ENCODE assay signal across 8 cellular contexts in the genomic region with DNA sequence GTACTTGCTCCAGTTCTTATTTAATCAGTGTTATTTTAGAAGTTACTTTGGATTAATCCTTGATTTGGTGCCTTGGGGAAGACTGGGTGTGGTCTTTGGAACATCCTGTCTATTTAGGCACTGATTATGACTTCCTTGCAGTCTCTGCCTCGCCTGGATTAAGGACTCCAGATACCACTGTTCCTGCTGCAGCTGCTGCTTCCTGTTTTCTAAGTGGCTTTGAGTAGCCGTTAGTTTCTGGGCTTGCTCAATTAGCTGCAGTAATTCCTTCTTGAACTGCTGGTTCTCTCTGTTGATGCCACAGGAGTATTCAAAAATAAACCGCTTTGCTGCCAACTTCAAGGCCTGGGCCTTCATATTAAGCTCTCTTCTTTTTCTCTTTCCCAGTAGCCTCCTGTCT. TPM values are rescaled to one million over a fixed set of nuclear protein-coding genes. Genes with fewer than 3 reads are reported as not detected.
DNase-seq lines count a peak whose midpoint lies in the region; ATAC-seq, FAIRE-seq and TF ChIP-seq lines count a peak whose summit lies in the region.
"Not testable (repeated sequence)": the region's sequence is repeated elsewhere in the genome, so short reads cannot be mapped to it uniquely, and the experiment has no call there.

No MANE protein-coding gene starts in this region.

- CTCF ChIA-PET in CD8-positive, alpha-beta T cell (lab: Charles Lee) = interaction anchor here (0.8 kb wide), 1 partner anchor 11 kb away, joined by 4 read pairs; no protein-coding TSS in a partner anchor

- H3K4me1 Mint-ChIP-seq in CD8-positive, alpha-beta T cell (ENCODE audit: low read depth) = peaks cover 19% of the 10 kb centered on the region

- not testable (repeated sequence) for H3K9me2 ChIP-seq in OCI-LY1 (ENCODE audit: low read depth, low read length)

- TF ChIP-seq POLR2A in gastroesophageal sphincter (IDR thresholded peaks at IDR 0.05); spleen (IDR thresholded peaks at IDR 0.05): not testable (repeated sequence)

- H3K36me3 Mint-ChIP-seq in CD8-positive, alpha-beta T cell = peaks cover 42% of the 10 kb centered on the region

- not testable (repeated sequence) for H2AFZ ChIP-seq in OCI-LY1 (ENCODE audit: low read length)

- H3K4me2 ChIP-seq in OCI-LY1 (ENCODE audit: low read length) = not testable (repeated sequence)

- not testable (repeated sequence) for H3K36me3 ChIP-seq in CD8-positive, alpha-beta T cell (ENCODE audit: insufficient read depth, low read length); bronchial epithelial cell (ENCODE audit: control insufficient read depth, insufficient read depth, low read length)
- H3K36me3 ChIP-seq in OCI-LY1 (ENCODE audit: insufficient read depth, low read length) (peaks cover 37% of the 10 kb centered on the region; the same call in 1 of the 2 replicates), gastroesophageal sphincter (peaks cover 2 to 46% of the 10 kb centered on the region in 2 donors), lower lobe of right lung (peaks cover 43% of the 10 kb centered on the region), spleen (peaks cover 0 to 50% (median 39%) of the 10 kb centered on the region in 6 donors)

- not testable (repeated sequence) for H3K9ac ChIP-seq in OCI-LY1 (ENCODE audit: low read length)

- in situ Hi-C loops in KBM-7 (cut with MboI; ENCODE audit: low pct_unique_long_range_greater_than_20kb, low sequenced_read_pairs) = not testable (repeated sequence)

- intact Hi-C loops in CD8-positive, alpha-beta T cell (cut with DNase I, micrococcal nuclease) = loop anchor here (5.0 to 10.0 kb wide), 3 partner anchors 145 to 552 kb away; partner anchors contain the start of genes EMILIN1 (in 2 of the 2), OST4 (in 2 of the 2), MRPL33 (in 1 of the 2) and NRBP1 (in 1 of the 2)
- intact Hi-C loops in lower lobe of right lung (cut with DNase I); spleen (cut with DNase I; ENCODE audit: low total_unique reads): not testable (repeated sequence)

- H4K20me1 ChIP-seq in OCI-LY1 (ENCODE audit: insufficient read depth, low read length) = not testable (repeated sequence)

- peak overlapping the region; percentile 33 for H3K4me3 Mint-ChIP-seq in CD8-positive, alpha-beta T cell

- POLR2A ChIA-PET in CD8-positive, alpha-beta T cell (lab: Charles Lee) = not testable (repeated sequence)

- TF ChIP-seq CTCF in CD8-positive, alpha-beta T cell (IDR thresholded peaks at IDR 0.05); OCI-LY1 (IDR thresholded peaks at IDR 0.05; ENCODE audit: low read length); bronchial epithelial cell (IDR thresholded peaks at IDR 0.05; ENCODE audit: insufficient read depth, low read length, severe bottlenecking); gastroesophageal sphincter (IDR thresholded peaks at IDR 0.05); lower lobe of right lung (IDR thresholded peaks at IDR 0.05); spleen (IDR thresholded peaks at IDR 0.05 in 8 of 11, conservative IDR thresholded peaks at IDR 0.05 in 3 of 11): not testable (repeated sequence)

- H3F3A ChIP-seq in OCI-LY1 (ENCODE audit: insufficient read depth, low read length) = not testable (repeated sequence)

- H3K27me3 ChIP-seq in CD8-positive, alpha-beta T cell (ENCODE audit: insufficient read depth, low read length); OCI-LY1 (ENCODE audit: insufficient read depth, low read length); bronchial epithelial cell (ENCODE audit: control insufficient read depth, insufficient read depth, low read length); gastroesophageal sphincter; lower lobe of right lung (ENCODE audit: low read depth); spleen (replicated peaks in 1 of 7): not testable (repeated sequence)

- FAIRE-seq in bronchial epithelial cell (lab: Jason Lieb, UNC) = not testable (repeated sequence)

- H3K27ac Mint-ChIP-seq in CD8-positive, alpha-beta T cell = peak overlapping the region; percentile 38

- not testable (repeated sequence) for H3K79me2 ChIP-seq in OCI-LY1 (ENCODE audit: insufficient read depth, low read length)

- H3K9me3 Mint-ChIP-seq in CD8-positive, alpha-beta T cell = not testable (repeated sequence)

- WGBS in gastroesophageal sphincter (ENCODE audit: low coverage in 1 of 2), 2 donors = 60 to 66% methylated on average over 3 of the region's 3 CpGs
- 22 to 34% (median 26%) methylated on average over 3 of the region's 3 CpGs for WGBS in spleen, 5 donors

- not testable (repeated sequence) for ATAC-seq in CD8-positive, alpha-beta T cell; gastroesophageal sphincter; lower lobe of right lung

- H3K4me3 ChIP-seq in CD8-positive, alpha-beta T cell (ENCODE audit: low read depth, low read length); OCI-LY1 (ENCODE audit: low read depth, low read length, poor library complexity, severe bottlenecking); bronchial epithelial cell (ENCODE audit: low read depth, low read length); gastroesophageal sphincter; lower lobe of right lung; spleen: not testable (repeated sequence)

- TF ChIP-seq EP300 in gastroesophageal sphincter (IDR thresholded peaks at IDR 0.05) = not testable (repeated sequence)

- peaks cover 18% of the 10 kb centered on the region for H3K4me1 ChIP-seq in CD8-positive, alpha-beta T cell (ENCODE audit: insufficient read depth, low read length)
- peaks cover 27% of the 10 kb centered on the region for H3K4me1 ChIP-seq in OCI-LY1 (ENCODE audit: insufficient read depth, low read length, severe bottlenecking)
- H3K4me1 ChIP-seq in gastroesophageal sphincter = peaks cover 0 to 26% (median 14%) of the 10 kb centered on the region in 3 donors
- H3K4me1 ChIP-seq in lower lobe of right lung = peaks cover 34% of the 10 kb centered on the region
- H3K4me1 ChIP-seq in spleen = peaks cover 13 to 57% (median 36%) of the 10 kb centered on the region in 6 donors

- not testable (repeated sequence) for H3K27ac ChIP-seq in CD8-positive, alpha-beta T cell (ENCODE audit: low read depth, low read length)
- H3K27ac ChIP-seq in OCI-LY1 (ENCODE audit: low read depth, low read length, poor library complexity, severe bottlenecking) (peak overlapping the region; percentile 9), gastroesophageal sphincter (peak overlapping the region in 3 of 4 donors; percentile 7 to 34 (median 29)), lower lobe of right lung (peak overlapping the region; percentile 58), spleen (peak overlapping the region; percentile 8 to 88 (median 60))

- not testable (repeated sequence) for H3K9me3 ChIP-seq in CD8-positive, alpha-beta T cell (ENCODE audit: low read length); OCI-LY1 (ENCODE audit: low read length); gastroesophageal sphincter; lower lobe of right lung; spleen

- not testable (repeated sequence) for DNase-seq in CD8-positive, alpha-beta T cell; lower lobe of right lung; spleen
- DNase-seq in KBM-7 (peak; percentile 70), UCSD-AML1 (lab: John Stamatoyannopoulos, UW; ENCODE audit: unreplicated experiment) (peak; percentile 14), bronchial epithelial cell (ENCODE audit: low read depth) (peak; percentile 36)

- H3K27me3 Mint-ChIP-seq in CD8-positive, alpha-beta T cell (ENCODE audit: low read depth) = not testable (repeated sequence)

RNA-seq across cellular contexts. Expression of gene CCDC121, which starts 1.9 kb away (rescaled TPM):
- total RNA-seq in CD8-positive, alpha-beta T cell = 1 to 10 TPM in 1 of 2 experiments, under 1 TPM in 1; 0.92 to 1.4 TPM
- total RNA-seq in bronchial epithelial cell (0.79 and 0.90 TPM in 2 replicates), gastroesophageal sphincter (10 to 100 TPM in 1 of 4 donors, 1 to 10 TPM in 3; 3.1 to 14.0 (median 5.0) TPM), lower lobe of right lung (5.9 TPM), spleen (1 to 10 TPM; 2.1 to 7.8 (median 4.0) TPM)
- 1 to 10 TPM; 1.5 to 3.5 (median 1.7) TPM for polyA plus RNA-seq in spleen

RNA-seq across cellular contexts. Expression of gene GPN1, which starts 1.9 kb away (rescaled TPM):
- total RNA-seq in CD8-positive, alpha-beta T cell = 10 to 100 TPM; 40.6 to 41.7 TPM
- total RNA-seq in bronchial epithelial cell = 31.7 and 47.9 TPM in 2 replicates
- 10 to 100 TPM; 20.9 to 34.5 (median 21.4) TPM for total RNA-seq in gastroesophageal sphincter
- total RNA-seq in lower lobe of right lung = 21.9 TPM
- total RNA-seq in spleen = 10 to 100 TPM; 18.0 to 29.4 (median 23.5) TPM
- 10 to 100 TPM; 20.7 to 27.8 (median 24.8) TPM for polyA plus RNA-seq in spleen

RNA-seq across cellular contexts. Expression of gene SUPT7L, which starts 36.5 kb away (rescaled TPM):
- 10 to 100 TPM; 54.0 to 55.5 TPM for total RNA-seq in CD8-positive, alpha-beta T cell
- total RNA-seq in bronchial epithelial cell = 10.5 and 14.7 TPM in 2 replicates
- total RNA-seq in gastroesophageal sphincter = 10 to 100 TPM; 15.1 to 31.9 (median 25.6) TPM
- total RNA-seq in lower lobe of right lung = 29.6 TPM
- 10 to 100 TPM; 28.7 to 42.1 (median 31.3) TPM for total RNA-seq in spleen
- polyA plus RNA-seq in spleen = 10 to 100 TPM; 22.9 to 31.1 (median 30.7) TPM

RNA-seq across cellular contexts. Expression of gene SLC4A1AP, which starts 36.8 kb away (rescaled TPM):
- total RNA-seq in CD8-positive, alpha-beta T cell = 10 to 100 TPM; 21.4 to 22.8 TPM
- total RNA-seq in bronchial epithelial cell (20.5 and 27.4 TPM in 2 replicates), gastroesophageal sphincter (10 to 100 TPM; 18.1 to 23.5 (median 21.4) TPM), lower lobe of right lung (19.6 TPM), spleen (10 to 100 TPM; 17.3 to 25.4 (median 21.4) TPM)
- 10 to 100 TPM; 10.5 to 13.5 (median 11.1) TPM for polyA plus RNA-seq in spleen

RNA-seq across cellular contexts. Expression of gene ZNF512, which starts 44.1 kb away (rescaled TPM):
- total RNA-seq in CD8-positive, alpha-beta T cell = 10 to 100 TPM; 12.4 TPM
- total RNA-seq in bronchial epithelial cell (6.4 and 7.4 TPM in 2 replicates), gastroesophageal sphincter (10 to 100 TPM; 32.3 to 52.1 (median 44.4) TPM), lower lobe of right lung (29.5 TPM), spleen (10 to 100 TPM; 31.6 to 61.8 (median 38.4) TPM)
- polyA plus RNA-seq in spleen = 10 to 100 TPM; 16.7 to 17.5 (median 17.2) TPM
